Comparison of ENCODE assay signal across 8 cellular contexts in the genomic region with DNA sequence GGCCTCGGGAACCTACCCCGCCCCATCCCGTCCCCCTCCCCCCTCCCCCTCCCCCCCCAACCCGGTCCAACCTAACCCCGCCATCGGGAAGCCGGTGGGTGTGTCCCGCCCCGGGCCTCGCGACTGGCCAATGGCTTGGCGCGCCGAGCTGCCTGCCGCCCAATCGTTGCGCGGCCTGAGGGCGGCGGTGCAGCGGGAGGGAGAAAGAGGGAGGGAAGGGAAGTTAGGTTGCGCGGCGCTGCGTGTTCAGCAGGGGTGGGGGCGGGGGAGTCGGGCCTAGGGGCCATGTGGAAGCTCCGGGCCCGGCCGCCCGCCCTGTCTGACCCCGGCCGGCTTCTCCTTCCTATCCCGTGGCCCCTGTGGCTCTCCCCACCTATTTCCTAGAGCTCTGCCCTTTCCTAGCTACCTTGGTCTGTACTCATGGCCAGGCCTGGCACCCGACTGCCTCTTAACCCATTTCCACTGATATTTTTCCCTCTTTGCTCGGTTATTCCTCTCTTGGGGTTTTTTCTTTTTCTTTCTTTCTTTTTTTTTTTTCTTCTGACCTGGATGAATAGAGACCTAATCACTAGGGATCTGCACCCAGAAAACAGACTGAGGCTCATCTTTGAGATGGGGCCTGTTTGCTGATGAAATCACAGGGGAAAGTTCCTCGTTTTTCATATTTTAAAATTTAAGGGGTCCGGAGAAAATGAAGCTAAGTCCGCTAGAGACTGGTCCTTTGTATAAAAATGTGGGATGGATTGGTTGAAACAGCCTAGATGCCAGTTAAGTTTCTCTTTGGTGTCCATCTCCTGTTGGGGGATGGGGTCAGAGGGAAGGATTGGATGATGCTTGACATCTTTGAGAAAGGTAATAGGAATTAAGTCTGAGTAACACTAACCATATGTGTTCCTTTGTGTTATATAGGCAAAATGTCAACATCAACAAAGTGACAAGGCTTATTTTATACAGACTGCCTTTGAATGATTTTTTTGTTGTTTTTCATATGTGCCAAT. TPM values are rescaled to one million over a fixed set of nuclear protein-coding genes. Genes with fewer than 3 reads are reported as not detected.
DNase-seq lines count a peak whose midpoint lies in the region; ATAC-seq and TF ChIP-seq lines count a peak whose summit lies in the region.

No MANE protein-coding gene starts in this region.

- H3K27me3 Mint-ChIP-seq in activated T-helper 17 cell treated with anti-CD3 and anti-CD28 coated beads, Interleukin-2, amount 50 U/mL, for 72 hours = no peaks in the 10 kb centered on the region
- H3K27me3 Mint-ChIP-seq in naive thymus-derived CD8-positive, alpha-beta T cell = no peaks in the 10 kb centered on the region
- H3K27me3 Mint-ChIP-seq in stimulated activated memory B cell treated with anti-CD40 and anti-IgM and Interleukin-4, amounts not matched to agents 10 μg/mL and 1 μg/mL and 100 μg/mL, for 72 hours = no peaks in the 10 kb centered on the region

- peak overlapping the region; percentile 92 for H3K27ac Mint-ChIP-seq in activated T-helper 17 cell treated with anti-CD3 and anti-CD28 coated beads, Interleukin-2, amount 50 U/mL, for 72 hours
- H3K27ac Mint-ChIP-seq in naive thymus-derived CD8-positive, alpha-beta T cell = peak overlapping the region; percentile 57 to 96 (median 90)
- H3K27ac Mint-ChIP-seq in stimulated activated memory B cell treated with anti-CD40 and anti-IgM and Interleukin-4, amounts not matched to agents 10 μg/mL and 1 μg/mL and 100 μg/mL, for 72 hours = peak overlapping the region; percentile 90

- TF ChIP-seq CTCF in fibroblast of mammary gland (conservative IDR thresholded peaks at IDR 0.05; ENCODE audit: control insufficient read depth, insufficient read depth, low read depth, low read length) = no peak

- H3K9me3 Mint-ChIP-seq in activated T-helper 17 cell treated with anti-CD3 and anti-CD28 coated beads, Interleukin-2, amount 50 U/mL, for 72 hours = no peaks in the 10 kb centered on the region
- peaks cover 0 to 2% (median 0%) of the 10 kb centered on the region in 9 donors for H3K9me3 Mint-ChIP-seq in naive thymus-derived CD8-positive, alpha-beta T cell
- H3K9me3 Mint-ChIP-seq in stimulated activated memory B cell treated with anti-CD40 and anti-IgM and Interleukin-4, amounts not matched to agents 10 μg/mL and 1 μg/mL and 100 μg/mL, for 72 hours = no peaks in the 10 kb centered on the region

- ATAC-seq in GM21737 (IDR thresholded peaks at IDR 0.05; ENCODE audit: unreplicated experiment) = peak; percentile 54
- ATAC-seq in activated T-helper 17 cell treated with anti-CD3 and anti-CD28 coated beads, Interleukin-2, amount 50 U/mL, for 72 hours (replicated peaks) = peak; percentile 62
- peak; percentile 48 for ATAC-seq in naive thymus-derived CD8-positive, alpha-beta T cell
- peak; percentile 83 for ATAC-seq in stimulated activated memory B cell treated with anti-CD40 and anti-IgM and Interleukin-4, amounts not matched to agents 10 μg/mL and 1 μg/mL and 100 μg/mL, for 72 hours

- POLR2A ChIA-PET in naive thymus-derived CD8-positive, alpha-beta T cell (lab: Charles Lee) = interaction anchor here (0.6 to 5.3 kb wide), 14 partner anchors 10 to 590 kb away, joined by 3 to 88 read pairs (median 6); partner anchors contain the start of genes EFCAB13, PNPO, SP2 and TBKBP1

- peak overlapping the region; percentile 94 for H3K4me3 Mint-ChIP-seq in activated T-helper 17 cell treated with anti-CD3 and anti-CD28 coated beads, Interleukin-2, amount 50 U/mL, for 72 hours
- peak overlapping the region; percentile 89 to 100 (median 92) for H3K4me3 Mint-ChIP-seq in naive thymus-derived CD8-positive, alpha-beta T cell
- peak overlapping the region; percentile 94 for H3K4me3 Mint-ChIP-seq in stimulated activated memory B cell treated with anti-CD40 and anti-IgM and Interleukin-4, amounts not matched to agents 10 μg/mL and 1 μg/mL and 100 μg/mL, for 72 hours

- DNase-seq in DMS153 (lab: John Stamatoyannopoulos, UW) (peak; percentile 94), Kasumi-1 (lab: John Stamatoyannopoulos, UW) (peak; percentile 97), RPMI7951 (ENCODE audit: low read depth) (peak; percentile 97), fibroblast of mammary gland (ENCODE audit: low read depth) (peak; percentile 94)
- DNase-seq in naive thymus-derived CD8-positive, alpha-beta T cell = peak; percentile 81 to 95 (median 86)

- H3K4me1 Mint-ChIP-seq in activated T-helper 17 cell treated with anti-CD3 and anti-CD28 coated beads, Interleukin-2, amount 50 U/mL, for 72 hours = peaks cover 40% of the 10 kb centered on the region
- peaks cover 32 to 76% (median 64%) of the 10 kb centered on the region in 4 donors for H3K4me1 Mint-ChIP-seq in naive thymus-derived CD8-positive, alpha-beta T cell
- peaks cover 53% of the 10 kb centered on the region for H3K4me1 Mint-ChIP-seq in stimulated activated memory B cell treated with anti-CD40 and anti-IgM and Interleukin-4, amounts not matched to agents 10 μg/mL and 1 μg/mL and 100 μg/mL, for 72 hours

- H3K4me3 ChIP-seq in fibroblast of mammary gland (ENCODE audit: control insufficient read depth, low read depth, low read length) = peak overlapping the region; percentile 73

- H3K36me3 Mint-ChIP-seq in activated T-helper 17 cell treated with anti-CD3 and anti-CD28 coated beads, Interleukin-2, amount 50 U/mL, for 72 hours (ENCODE audit: low read depth) = peaks cover 65% of the 10 kb centered on the region
- peaks cover 0 to 47% (median 16%) of the 10 kb centered on the region in 3 donors for H3K36me3 Mint-ChIP-seq in naive thymus-derived CD8-positive, alpha-beta T cell
- H3K36me3 Mint-ChIP-seq in stimulated activated memory B cell treated with anti-CD40 and anti-IgM and Interleukin-4, amounts not matched to agents 10 μg/mL and 1 μg/mL and 100 μg/mL, for 72 hours = peaks cover 35% of the 10 kb centered on the region

RNA-seq across cellular contexts. Expression of gene KPNB1, which starts 1.1 kb away (rescaled TPM):
- 237 and 268 TPM in 2 replicates for total RNA-seq in RPMI7951 (2014; rRNA removed; shearing (Covaris generic))
- total RNA-seq in activated T-helper 17 cell treated with anti-CD3 and anti-CD28 coated beads, Interleukin-2, amount 50 U/mL, for 72 hours = 100 to 1,000 TPM; 451 to 724 TPM
- 100 to 1,000 TPM; 217 to 252 TPM for total RNA-seq in naive thymus-derived CD8-positive, alpha-beta T cell
- 10 to 100 TPM; 22.8 to 32.2 (median 25.7) TPM for polyA plus RNA-seq in naive thymus-derived CD8-positive, alpha-beta T cell

RNA-seq across cellular contexts. Expression of gene TBKBP1, which starts 43.1 kb away (rescaled TPM):
- total RNA-seq in RPMI7951 (2014; rRNA removed; shearing (Covaris generic)) = 0.48 and 1.3 TPM in 2 replicates
- total RNA-seq in activated T-helper 17 cell treated with anti-CD3 and anti-CD28 coated beads, Interleukin-2, amount 50 U/mL, for 72 hours = 10 to 100 TPM in 1 of 2 donors, 1 to 10 TPM in 1; 6.3 to 10.2 TPM
- total RNA-seq in naive thymus-derived CD8-positive, alpha-beta T cell = 1 to 10 TPM; 1.4 to 3.1 TPM
- polyA plus RNA-seq in naive thymus-derived CD8-positive, alpha-beta T cell = under 1 TPM in 2 of 3 donors, not detected in 1; 0.07 to 0.59 TPM

Comparison
In these comparisons a context has a peak if more than half of its experiments do, and no peak if none do; other contexts are left out.
1. Peak in every context shown above with its lines: DNase-seq, ATAC-seq and H3K4me3 ChIP-seq.